ENCODE assay signal across 9 cellular contexts in the genomic region with DNA sequence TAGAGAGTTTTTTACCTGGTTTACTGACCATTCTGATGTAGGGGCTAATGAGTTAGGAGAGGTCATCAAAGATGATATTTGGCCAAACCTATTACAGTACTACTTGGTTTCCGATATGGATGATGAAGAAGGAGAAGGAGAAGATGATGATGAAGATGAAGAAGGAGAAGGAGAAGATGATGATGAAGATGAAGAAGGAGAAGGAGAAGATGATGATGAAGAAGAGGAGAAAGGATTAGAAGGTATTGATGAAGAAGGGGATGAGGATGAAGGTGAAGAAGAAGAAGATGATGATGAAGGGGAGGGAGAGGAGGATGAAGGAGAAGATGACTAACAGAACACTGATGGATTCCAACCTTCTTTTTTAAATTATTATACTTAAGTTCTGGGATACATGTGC.
"Had no signal": no experiment of that assay in that cellular context is flagged by ENCODE, and none has a peak within 500 bp of the region (broad histone marks: within the 10 kb centered on the region; RNA-seq: fewer than 3 reads in every experiment).

No MANE protein-coding gene starts in this region.

- ATAC-seq: GM23338, K562 had no signal

- DNase-seq: H9, HCEC 1CT, HFFc6, IMR-90, KG1 had no signal

- FAIRE-seq: H1, H54, K562 had no signal
